ENCODE assay signal across 12 cellular contexts in genomic region chr21:29208666-29209059, GRCh38.
A peak's percentile ranks its signal among the peaks of the same experiment; 100 is the strongest.
DNase-seq lines count a peak whose midpoint lies in the region; ATAC-seq and TF ChIP-seq lines count a peak whose summit lies in the region.
"Had no signal": no experiment of that assay in that cellular context is flagged by ENCODE, and none has a peak within 500 bp of the region (broad histone marks: within the 10 kb centered on the region; RNA-seq: fewer than 3 reads in every experiment).

No MANE protein-coding gene starts in this region.

- no peaks in the 10 kb centered on the region for H3K4me1 ChIP-seq in lung (ENCODE audit: control insufficient read depth in 2 of 2, insufficient read depth in 2 of 2, low read length in 2 of 2)

- no peaks in the 10 kb centered on the region for H3K9me3 ChIP-seq in lung (ENCODE audit: control insufficient read depth in 2 of 2, insufficient read depth in 1 of 2, low read length in 1 of 2)

- H3K27ac Mint-ChIP-seq in IgD-negative memory B cell, result no peak overlapping the region
- H3K27ac Mint-ChIP-seq in natural killer cell, result no peak overlapping the region
- H3K27ac Mint-ChIP-seq: T-helper 1 cell treated with Interleukin-12 subunit alpha and Interleukin-12 subunit beta and Interleukin-4 antibody, amounts not matched to agents 30 μg/mL and 1 μg/mL, for 36 hours had no signal

- H3K9me3 Mint-ChIP-seq in IgD-negative memory B cell (peaks cover 0 to 9% (median 3%) of the 10 kb centered on the region in 3 donors), natural killer cell (no peaks in the 10 kb centered on the region)

- H3K4me1 Mint-ChIP-seq in IgD-negative memory B cell (peaks cover 9 to 14% (median 11%) of the 10 kb centered on the region in 3 donors), natural killer cell (no peaks in the 10 kb centered on the region)

- H3K36me3 Mint-ChIP-seq in IgD-negative memory B cell, result no peaks in the 10 kb centered on the region
- H3K36me3 Mint-ChIP-seq in natural killer cell, result no peaks in the 10 kb centered on the region

- H3K4me3 Mint-ChIP-seq in IgD-negative memory B cell (peak overlapping the region in 3 of 4 donors; percentile 1 to 71 (median 18)), natural killer cell (no peak overlapping the region)
- H3K4me3 Mint-ChIP-seq: T-helper 1 cell treated with Interleukin-12 subunit alpha and Interleukin-12 subunit beta and Interleukin-4 antibody, amounts not matched to agents 30 μg/mL and 1 μg/mL, for 36 hours had no signal

- no peak for TF ChIP-seq CTCF in AG10803 (conservative IDR thresholded peaks at IDR 0.05; ENCODE audit: low read length)
- no peak for TF ChIP-seq CTCF in cardiac fibroblast (IDR thresholded peaks at IDR 0.05; ENCODE audit: low read depth, low read length)
- no peak for TF ChIP-seq CTCF in lung (IDR thresholded peaks at IDR 0.05; ENCODE audit: control extremely low read depth, extremely low read depth)
- TF ChIP-seq CTCF in natural killer cell (IDR thresholded peaks at IDR 0.05), result no peak

- DNase-seq in AG10803 (ENCODE audit: low read depth), result peak; percentile 90
- DNase-seq in cardiac fibroblast (ENCODE audit: low read depth in 2 of 2), result peak; percentile 87 to 96
- no peak for DNase-seq in lung (ENCODE audit: low spot score)
- DNase-seq in natural killer cell, result no peak
- no peak for DNase-seq in DMS153 treated with DMSO at 0.1 percent for 48 hours (lab: John Stamatoyannopoulos, UW; ENCODE audit: unreplicated experiment)
- DNase-seq: activated effector memory CD4-positive, alpha-beta T cell treated with anti-CD3 and anti-CD28 coated beads, Interleukin-2, amount 50 U/mL, for 16 hours; DMS53; NCI-H2029 had no signal

- no peaks in the 10 kb centered on the region for H3K36me3 ChIP-seq in lung (ENCODE audit: control insufficient read depth in 2 of 2, insufficient read depth in 2 of 2, low read length in 2 of 2)

- peak; percentile 58 for ATAC-seq in lung (ENCODE audit: insufficient read depth, low FRiP score)
- ATAC-seq in natural killer cell, result no peak
- no peak for ATAC-seq in HG02840 (IDR thresholded peaks at IDR 0.05; ENCODE audit: low FRiP score, unreplicated experiment)
- ATAC-seq in HG02884 (IDR thresholded peaks at IDR 0.05; ENCODE audit: unreplicated experiment), result no peak

- H3K27me3 ChIP-seq in lung (ENCODE audit: control insufficient read depth, insufficient read depth), result no peaks in the 10 kb centered on the region

- H3K27ac ChIP-seq in lung (ENCODE audit: low read depth in 1 of 2, low read length in 1 of 2), result peak overlapping the region in 1 of 2 donors; percentile 21

- intact Hi-C loops in natural killer cell (cut with micrococcal nuclease), result no loop called here

- 20 to 22% methylated on average over 1 of the region's 1 CpG for WGBS in lung, 2 donors

- H3K27me3 Mint-ChIP-seq in IgD-negative memory B cell (no peaks in the 10 kb centered on the region), natural killer cell (ENCODE audit: low read depth in 2 of 2) (no peaks in the 10 kb centered on the region)

- no peak overlapping the region for H3K4me3 ChIP-seq in AG10803 (ENCODE audit: low read length)
- no peak overlapping the region for H3K4me3 ChIP-seq in cardiac fibroblast (replicated peaks in 1 of 2; ENCODE audit: low read depth in 2 of 2, low read length in 2 of 2)
- no peak overlapping the region for H3K4me3 ChIP-seq in lung

Comparison
In these comparisons a context has a peak if more than half of its experiments do, and no peak if none do; other contexts are left out.
1. DNase-seq: peak in AG10803 (single experiment) and cardiac fibroblast (2 of 2); none in lung (single experiment), natural killer cell (single experiment) and DMS153 treated with DMSO at 0.1 percent for 48 hours (single experiment).